In genomic region chr7:158868754-158869410, GRCh38 we compare ENCODE assay signal across 2 cellular contexts.
TF ChIP-seq lines count a peak whose summit lies in the region.

No MANE protein-coding gene starts in this region.

TF ChIP-seq in SK-N-SH, 30 proteins besides CTCF, POLR2A, EP300 and RAD21 (continued from another document):
- TF ChIP-seq ZBTB33 (IDR thresholded peaks at IDR 0.05; ENCODE audit: borderline replicate concordance, low read depth) (no peak), PBX3 (IDR thresholded peaks at IDR 0.05) (no peak), NRF1 (IDR thresholded peaks at IDR 0.05; ENCODE audit: low read depth, low read length) (no peak), POLR2AphosphoS5 (IDR thresholded peaks at IDR 0.05; ENCODE audit: low read depth, low read length) (no peak), YY1 (IDR thresholded peaks at IDR 0.05; ENCODE audit: low read depth) (no peak), FOXM1 (IDR thresholded peaks at IDR 0.05; ENCODE audit: low read depth) (no peak), NFIC (IDR thresholded peaks at IDR 0.05; ENCODE audit: borderline replicate concordance) (no peak)

TF ChIP-seq in SK-N-SH treated with all-trans-retinoic acid at 6 μM for 48 hours, 23 proteins besides CTCF, POLR2A, EP300 and RAD21 (continued from another document):
- no peak for TF ChIP-seq POU6F1 (CRISPR knock-in tag; IDR thresholded peaks at IDR 0.05; ENCODE audit: borderline replicate concordance, low read depth)
- no peak for TF ChIP-seq ZNF565 (CRISPR knock-in tag; conservative IDR thresholded peaks at IDR 0.05; ENCODE audit: low read depth)
- no peak for TF ChIP-seq CSRNP3 (CRISPR knock-in tag; IDR thresholded peaks at IDR 0.05)
- TF ChIP-seq RARB (CRISPR knock-in tag; IDR thresholded peaks at IDR 0.05), result no peak
- TF ChIP-seq ISL1 (CRISPR knock-in tag; IDR thresholded peaks at IDR 0.05), result no peak
- TF ChIP-seq PPARA (CRISPR knock-in tag; IDR thresholded peaks at IDR 0.05; ENCODE audit: borderline replicate concordance), result no peak
- no peak for TF ChIP-seq TCF4 (CRISPR knock-in tag; IDR thresholded peaks at IDR 0.05; ENCODE audit: borderline replicate concordance)
- no peak for TF ChIP-seq CREB5 (CRISPR knock-in tag; IDR thresholded peaks at IDR 0.05; ENCODE audit: low read depth)
- no peak for TF ChIP-seq OSR1 (CRISPR knock-in tag; IDR thresholded peaks at IDR 0.05)
- TF ChIP-seq TOX (CRISPR knock-in tag; IDR thresholded peaks at IDR 0.05; ENCODE audit: borderline replicate concordance), result no peak
